Comparison of ENCODE assay signal across 19 cellular contexts in the genomic region with DNA sequence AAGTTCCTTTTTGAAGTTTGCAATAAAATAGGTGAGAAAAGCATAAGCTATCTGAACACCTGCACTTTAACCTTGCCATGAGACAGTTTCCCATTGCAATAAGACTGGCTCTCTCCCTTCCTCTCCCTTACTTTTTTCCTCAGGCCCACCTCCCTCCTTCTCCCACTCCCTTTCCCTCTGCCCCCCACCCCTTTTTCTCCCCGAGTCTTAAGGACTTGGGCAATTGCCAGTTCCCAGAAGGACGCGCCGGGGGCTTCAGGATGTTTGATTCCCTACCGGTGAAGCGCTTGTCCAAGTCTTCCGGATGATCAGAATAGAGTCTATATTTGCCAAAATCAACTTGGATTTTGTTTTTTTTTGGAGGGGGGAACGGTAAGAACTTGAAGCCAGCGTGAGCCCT. TPM values are rescaled to one million over a fixed set of nuclear protein-coding genes. Genes with fewer than 3 reads are reported as not detected.
DNase-seq lines count a peak whose midpoint lies in the region; ATAC-seq and TF ChIP-seq lines count a peak whose summit lies in the region.
"Had no signal": no experiment of that assay in that cellular context is flagged by ENCODE, and none has a peak within 500 bp of the region (broad histone marks: within the 10 kb centered on the region; RNA-seq: fewer than 3 reads in every experiment).

No MANE protein-coding gene starts in this region.

- H4K8ac ChIP-seq in H9 (replicated peaks; ENCODE audit: insufficient read length, low read depth, low read length) (no peak overlapping the region), neuronal stem cell (ENCODE audit: low read depth, low read length) (no peak overlapping the region)

- H3K9me3 Mint-ChIP-seq in activated naive CD4-positive, alpha-beta T cell treated with anti-CD3 and anti-CD28 coated beads, Interleukin-2, amount 10 ng/mL, durations not matched to agents 7 days and 5 days, result peaks cover 9% of the 10 kb centered on the region
- H3K9me3 Mint-ChIP-seq in activated naive CD4-positive, alpha-beta T cell treated with anti-CD3 and anti-CD28 coated beads for 36 hours, result no peaks in the 10 kb centered on the region
- H3K9me3 Mint-ChIP-seq in H9 (peaks cover 0 to 4% of the 10 kb centered on the region in 2 experiments; a peak in 1 of 5 replicates), endodermal cell (peaks cover 8% of the 10 kb centered on the region)

- TF ChIP-seq POLR2A in esophagus squamous epithelium (IDR thresholded peaks at IDR 0.05), result no peak

- H3K14ac ChIP-seq in H9 (ENCODE audit: insufficient read depth, low read length) (no peak overlapping the region), neuronal stem cell (ENCODE audit: low read length) (no peak overlapping the region)

- no peak for TF ChIP-seq CTCF in H9 (conservative IDR thresholded peaks at IDR 0.05)
- no peak for TF ChIP-seq CTCF in endodermal cell (conservative IDR thresholded peaks at IDR 0.05)
- no peak for TF ChIP-seq CTCF in esophagus squamous epithelium (IDR thresholded peaks at IDR 0.05)

- H4K91ac ChIP-seq in H9 (ENCODE audit: insufficient read length, low read depth, low read length), result no peak overlapping the region
- no peak overlapping the region for H4K91ac ChIP-seq in neuronal stem cell (ENCODE audit: low read depth, low read length, poor library complexity)

- no peak overlapping the region for H3T11ph ChIP-seq in H9 (ENCODE audit: low read length)

- peaks cover 4% of the 10 kb centered on the region; the same call in 1 of the 2 replicates for H3K4me1 ChIP-seq in H9 (ENCODE audit: insufficient read depth, low read length)
- H3K4me1 ChIP-seq in endodermal cell (ENCODE audit: control insufficient read depth, insufficient read depth, low read length), result peaks cover 3% of the 10 kb centered on the region
- H3K4me1 ChIP-seq in neuronal stem cell (ENCODE audit: control insufficient read depth in 2 of 2, insufficient read depth in 1 of 2, low read depth in 1 of 2, low read length in 2 of 2), result peaks cover 10 to 41% of the 10 kb centered on the region in 2 donors
- H3K4me1 ChIP-seq in esophagus squamous epithelium, result peaks cover 13 to 37% (median 15%) of the 10 kb centered on the region in 3 donors

- H3K4me2 ChIP-seq in H9 (ENCODE audit: insufficient read depth, insufficient read length, low read length), result peak overlapping the region; percentile 57
- H3K4me2 ChIP-seq in neuronal stem cell (ENCODE audit: insufficient read depth, low read length, poor library complexity, severe bottlenecking), result peak overlapping the region; percentile 99

- no peak overlapping the region for H2BK15ac ChIP-seq in H9 (ENCODE audit: low read depth, low read length)
- H2BK15ac ChIP-seq in neuronal stem cell (ENCODE audit: low read length), result no peak overlapping the region

- WGBS in H9 (ENCODE audit: extremely low coverage, insufficient read length, low lambda C conversion rate), result no CpG with 5 or more reads among the region's 9 CpGs
- WGBS in endodermal cell (ENCODE audit: insufficient coverage in 1 of 2, insufficient read length in 1 of 2), 2 experiments, result 0 to 1% methylated on average over 2 to 9 of the region's 9 CpGs
- WGBS in neuronal stem cell (ENCODE audit: extremely low coverage in 2 of 2, insufficient read length in 2 of 2, insufficient replicate concordance in 1 of 2), 2 donors, result no CpG with 5 or more reads among the region's 9 CpGs
- 3 to 10% methylated on average over 6 to 9 of the region's 9 CpGs for WGBS in esophagus squamous epithelium, 2 donors

- peaks cover 20% of the 10 kb centered on the region for H3K36me3 Mint-ChIP-seq in activated naive CD4-positive, alpha-beta T cell treated with anti-CD3 and anti-CD28 coated beads, Interleukin-2, amount 10 ng/mL, durations not matched to agents 7 days and 5 days
- H3K36me3 Mint-ChIP-seq in activated naive CD4-positive, alpha-beta T cell treated with anti-CD3 and anti-CD28 coated beads for 36 hours (ENCODE audit: low read depth), result no peaks in the 10 kb centered on the region
- H3K36me3 Mint-ChIP-seq in H9 (ENCODE audit: insufficient read depth in 1 of 3, low read depth in 3 of 3), result no peaks in the 10 kb centered on the region; a peak in 2 of 7 replicates
- H3K36me3 Mint-ChIP-seq in endodermal cell (ENCODE audit: low read depth), result no peaks in the 10 kb centered on the region

- H2AFZ ChIP-seq in H9 (ENCODE audit: low read length) (no peak overlapping the region), neuronal stem cell (ENCODE audit: low read length) (no peak overlapping the region)

- H3K27me3 ChIP-seq in H9 (ENCODE audit: insufficient read depth, low read length) (peaks cover 94% of the 10 kb centered on the region), endodermal cell (ENCODE audit: control insufficient read depth, insufficient read depth, low read length, poor library complexity, severe bottlenecking) (peaks cover 99% of the 10 kb centered on the region), neuronal stem cell (ENCODE audit: control insufficient read depth in 3 of 3, insufficient read depth in 3 of 3, low read depth in 1 of 3, low read length in 3 of 3) (peaks cover 17 to 99% (median 44%) of the 10 kb centered on the region in 3 experiments), esophagus squamous epithelium (peaks cover 32 to 100% (median 60%) of the 10 kb centered on the region in 4 donors)

- H2BK5ac ChIP-seq in H9 (ENCODE audit: insufficient read length, low read length), result no peak overlapping the region
- H2BK5ac ChIP-seq in neuronal stem cell (ENCODE audit: low read length), result no peak overlapping the region

- no peak overlapping the region for H2BK20ac ChIP-seq in H9 (ENCODE audit: low read depth, low read length, poor library complexity, severe bottlenecking)

- no peak for ATAC-seq in GM19455 (IDR thresholded peaks at IDR 0.05; ENCODE audit: unreplicated experiment)

- no peaks in the 10 kb centered on the region for H3K79me1 ChIP-seq in H9 (ENCODE audit: insufficient read depth, low read depth, low read length, poor library complexity, severe bottlenecking)
- no peaks in the 10 kb centered on the region for H3K79me1 ChIP-seq in neuronal stem cell (ENCODE audit: low read depth, low read length)

- peak overlapping the region; percentile 78 for H3K27ac Mint-ChIP-seq in activated naive CD4-positive, alpha-beta T cell treated with anti-CD3 and anti-CD28 coated beads, Interleukin-2, amount 10 ng/mL, durations not matched to agents 7 days and 5 days
- no peak overlapping the region for H3K27ac Mint-ChIP-seq in activated naive CD4-positive, alpha-beta T cell treated with anti-CD3 and anti-CD28 coated beads for 36 hours
- H3K27ac Mint-ChIP-seq in H9 (no peak overlapping the region), endodermal cell (no peak overlapping the region)

- H3K27ac ChIP-seq in H9 (ENCODE audit: insufficient read length, low read depth, low read length) (no peak overlapping the region), endodermal cell (ENCODE audit: low read depth, low read length) (no peak overlapping the region), neuronal stem cell (replicated peaks; ENCODE audit: low read length) (no peak overlapping the region), esophagus squamous epithelium (no peak overlapping the region)
- H3K27ac ChIP-seq: VCaP had no signal

- peaks cover 8% of the 10 kb centered on the region for H3K23me2 ChIP-seq in H9 (ENCODE audit: insufficient read length, low read depth, low read length, poor library complexity, severe bottlenecking)

- H3K79me2 ChIP-seq in H9 (ENCODE audit: insufficient read depth, low read length), result no peaks in the 10 kb centered on the region

- peaks cover 6% of the 10 kb centered on the region for H4K20me1 ChIP-seq in H9 (ENCODE audit: control insufficient read depth, insufficient read depth, insufficient read length)

- H3K23ac ChIP-seq in H9 (ENCODE audit: insufficient read length, low read depth, low read length), result no peak overlapping the region
- H3K23ac ChIP-seq in neuronal stem cell (ENCODE audit: low read depth, low read length, poor library complexity), result no peak overlapping the region

- H3K4me3 Mint-ChIP-seq in activated naive CD4-positive, alpha-beta T cell treated with anti-CD3 and anti-CD28 coated beads, Interleukin-2, amount 10 ng/mL, durations not matched to agents 7 days and 5 days, result peak overlapping the region; percentile 22
- no peak overlapping the region for H3K4me3 Mint-ChIP-seq in activated naive CD4-positive, alpha-beta T cell treated with anti-CD3 and anti-CD28 coated beads for 36 hours
- peak overlapping the region; percentile 62 to 91 for H3K4me3 Mint-ChIP-seq in H9
- H3K4me3 Mint-ChIP-seq in endodermal cell, result peak overlapping the region; percentile 59

- H2BK120ac ChIP-seq in H9 (ENCODE audit: low read depth, low read length, poor library complexity, severe bottlenecking) (no peak overlapping the region), neuronal stem cell (ENCODE audit: low read depth, low read length) (no peak overlapping the region)

- H3K4ac ChIP-seq in H9 (ENCODE audit: low read depth, low read length) (no peak overlapping the region), neuronal stem cell (ENCODE audit: low read length) (no peak overlapping the region)

- H3K36me3 ChIP-seq in endodermal cell (ENCODE audit: control insufficient read depth, insufficient read depth, low read length) (no peaks in the 10 kb centered on the region), neuronal stem cell (replicated peaks in 1 of 2; ENCODE audit: control insufficient read depth in 2 of 2, insufficient read depth in 2 of 2, low read length in 2 of 2) (no peaks in the 10 kb centered on the region), esophagus squamous epithelium (no peaks in the 10 kb centered on the region)

- H2BK12ac ChIP-seq in H9 (ENCODE audit: insufficient read length, low read depth, low read length) (no peak overlapping the region), neuronal stem cell (ENCODE audit: low read length) (no peak overlapping the region)

- no peak overlapping the region for H2AK5ac ChIP-seq in H9 (ENCODE audit: insufficient read length, low read length)
- H2AK5ac ChIP-seq in neuronal stem cell (ENCODE audit: low read depth, low read length), result no peak overlapping the region

- peaks cover 28% of the 10 kb centered on the region for H3K4me1 Mint-ChIP-seq in activated naive CD4-positive, alpha-beta T cell treated with anti-CD3 and anti-CD28 coated beads, Interleukin-2, amount 10 ng/mL, durations not matched to agents 7 days and 5 days
- H3K4me1 Mint-ChIP-seq in activated naive CD4-positive, alpha-beta T cell treated with anti-CD3 and anti-CD28 coated beads for 36 hours (ENCODE audit: low read depth), result peaks cover 43% of the 10 kb centered on the region
- H3K4me1 Mint-ChIP-seq in H9, result peaks cover 70 to 88% of the 10 kb centered on the region in 2 experiments
- H3K4me1 Mint-ChIP-seq in endodermal cell, result peaks cover 35% of the 10 kb centered on the region

- H3K18ac ChIP-seq in H9 (ENCODE audit: insufficient read length, low read depth, low read length), result no peak overlapping the region
- H3K18ac ChIP-seq in neuronal stem cell (ENCODE audit: low read length), result no peak overlapping the region

- peaks cover 100% of the 10 kb centered on the region for H3K27me3 Mint-ChIP-seq in activated naive CD4-positive, alpha-beta T cell treated with anti-CD3 and anti-CD28 coated beads, Interleukin-2, amount 10 ng/mL, durations not matched to agents 7 days and 5 days
- peaks cover 85% of the 10 kb centered on the region for H3K27me3 Mint-ChIP-seq in activated naive CD4-positive, alpha-beta T cell treated with anti-CD3 and anti-CD28 coated beads for 36 hours (ENCODE audit: low read depth)
- H3K27me3 Mint-ChIP-seq in H9 (ENCODE audit: low read depth) (peaks cover 100% of the 10 kb centered on the region), endodermal cell (ENCODE audit: insufficient read depth) (peaks cover 100% of the 10 kb centered on the region)

- no peak overlapping the region for H3K56ac ChIP-seq in H9 (ENCODE audit: insufficient read length, low read depth, low read length)

- CTCF ChIA-PET in activated naive CD4-positive, alpha-beta T cell treated with anti-CD3 and anti-CD28 coated beads, Interleukin-2, amount 10 ng/mL, durations not matched to agents 7 days and 5 days (lab: Charles Lee), result interaction anchor here (2.2 kb wide), 1 partner anchor 35 kb away, joined by 7 read pairs; no protein-coding TSS in a partner anchor
- CTCF ChIA-PET in activated naive CD4-positive, alpha-beta T cell treated with anti-CD3 and anti-CD28 coated beads for 36 hours (lab: Charles Lee), result no interaction called here

- intact Hi-C loops in activated naive CD4-positive, alpha-beta T cell treated with anti-CD3 and anti-CD28 coated beads for 36 hours (cut with micrococcal nuclease), result no loop called here
- intact Hi-C loops in esophagus squamous epithelium (cut with DNase I), result no loop called here

- no peak overlapping the region for H3K9ac ChIP-seq in H9 (ENCODE audit: extremely low read depth, insufficient read length, low read length)
- H3K9ac ChIP-seq in endodermal cell (ENCODE audit: extremely low read depth, low read length, poor library complexity, severe bottlenecking), result no peak overlapping the region
- H3K9ac ChIP-seq in neuronal stem cell (ENCODE audit: low read depth, low read length, poor library complexity), result no peak overlapping the region

- no peak for DNase-seq in activated naive CD4-positive, alpha-beta T cell treated with anti-CD3 and anti-CD28 coated beads, Interleukin-2, amount 10 ng/mL, durations not matched to agents 7 days and 5 days
- DNase-seq in activated naive CD4-positive, alpha-beta T cell treated with anti-CD3 and anti-CD28 coated beads for 36 hours, result no peak
- DNase-seq in H9 (peak; percentile 45), endodermal cell (peak; percentile 62), neuronal stem cell (ENCODE audit: low spot score) (no peak), esophagus squamous epithelium (lab: John Stamatoyannopoulos, UW) (no peak), DMS153 (lab: John Stamatoyannopoulos, UW) (no peak)
- DNase-seq: activated gamma-delta T cell treated with Interleukin-2 at 50 U/mL for 16 hours, GOT3, head of caudate nucleus, NCI-H1105 treated with DMSO at 0.1 percent for 48 hours, NCI-H2081 treated with DMSO at 0.1 percent for 48 hours, NCI-H510A treated with DMSO at 0.1 percent for 48 hours, trophoblast cell had no signal

- no peaks in the 10 kb centered on the region for H3K9me3 ChIP-seq in H9 (ENCODE audit: control insufficient read depth, low read depth, low read length)
- no peaks in the 10 kb centered on the region for H3K9me3 ChIP-seq in endodermal cell (ENCODE audit: control insufficient read depth, low read length)
- H3K9me3 ChIP-seq in neuronal stem cell (replicated peaks in 1 of 2; ENCODE audit: control insufficient read depth in 2 of 2, insufficient read depth in 1 of 2, low read depth in 1 of 2, low read length in 2 of 2), result no peaks in the 10 kb centered on the region
- no peaks in the 10 kb centered on the region for H3K9me3 ChIP-seq in esophagus squamous epithelium

- no peak overlapping the region for H4K5ac ChIP-seq in H9 (ENCODE audit: insufficient read length, low read depth, low read length)

- peak overlapping the region; percentile 84 for H3K4me3 ChIP-seq in endodermal cell (ENCODE audit: low read length)
- H3K4me3 ChIP-seq in neuronal stem cell (ENCODE audit: low read length in 2 of 2), result peak overlapping the region in 1 of 2 donors; percentile 41
- H3K4me3 ChIP-seq in esophagus squamous epithelium, result no peak overlapping the region
- H3K4me3 ChIP-seq: lung had no signal

RNA-seq across cellular contexts. Expression of a gene that starts 2.1 kb away (rescaled TPM):
- total RNA-seq in activated naive CD4-positive, alpha-beta T cell treated with anti-CD3 and anti-CD28 coated beads for 36 hours, result not detected
- total RNA-seq in H9 (2021) (0.15 TPM in 1 of 2 replicates, not detected in the other), endodermal cell (not detected), esophagus squamous epithelium (not detected)
- polyA plus RNA-seq in endodermal cell (2013, experiment 1 of 2), result 0.32 TPM
- 0.99 TPM for polyA plus RNA-seq in endodermal cell (2013, experiment 2 of 2)
- 0.39 TPM for polyA plus RNA-seq in neuronal stem cell (2013, experiment 1 of 2)
- polyA plus RNA-seq in neuronal stem cell (2013, experiment 2 of 2), result 0.43 TPM
- total RNA-seq: HT1080, lung, posterior vena cava had no signal
- polyA plus RNA-seq: lung had no signal

Comparison
In these comparisons a context has a peak if more than half of its experiments do, and no peak if none do; other contexts are left out.
1. DNase-seq: peak in H9 (single experiment) and endodermal cell (single experiment); none in activated naive CD4-positive, alpha-beta T cell treated with anti-CD3 and anti-CD28 coated beads, Interleukin-2, amount 10 ng/mL, durations not matched to agents 7 days and 5 days (single experiment), activated naive CD4-positive, alpha-beta T cell treated with anti-CD3 and anti-CD28 coated beads for 36 hours (single experiment), neuronal stem cell (single experiment), esophagus squamous epithelium (single experiment) and DMS153 (single experiment).